14 cellular contexts compared by ENCODE assay signal in genomic region chrX:112731793-112732192, GRCh38. TPM values are rescaled to one million over a fixed set of nuclear protein-coding genes. Genes with fewer than 3 reads are reported as not detected.
DNase-seq lines count a peak whose midpoint lies in the region; ATAC-seq and TF ChIP-seq lines count a peak whose summit lies in the region.
"Had no signal": no experiment of that assay in that cellular context is flagged by ENCODE, and none has a peak within 500 bp of the region (broad histone marks: within the 10 kb centered on the region; RNA-seq: fewer than 3 reads in every experiment).

No MANE protein-coding gene starts in this region.

- no peak for ATAC-seq in HG03175 (IDR thresholded peaks at IDR 0.05; ENCODE audit: unreplicated experiment)
- ATAC-seq in HG03571 (IDR thresholded peaks at IDR 0.05; ENCODE audit: unreplicated experiment), result no peak

- no peaks in the 10 kb centered on the region for H4K20me1 ChIP-seq in Karpas-422 (ENCODE audit: insufficient read depth, low read depth, low read length)

- intact Hi-C loops in uterus (cut with DNase I; ENCODE audit: low total_unique reads), result no loop called here

- H3K36me3 ChIP-seq in Karpas-422 (ENCODE audit: insufficient read depth, low read length), result no peaks in the 10 kb centered on the region
- H3K36me3 ChIP-seq in uterus, result no peaks in the 10 kb centered on the region

- no peak overlapping the region for H3K27ac ChIP-seq in Karpas-422 (ENCODE audit: low read length)
- no peak overlapping the region for H3K27ac ChIP-seq in uterus

- peaks cover 3% of the 10 kb centered on the region for H3K4me1 Mint-ChIP-seq in neural crest cell

- no peak overlapping the region for H3K4me3 ChIP-seq in Karpas-422 (ENCODE audit: low read length)
- no peak overlapping the region for H3K4me3 ChIP-seq in astrocyte of the spinal cord (ENCODE audit: low read depth, low read length)
- no peak overlapping the region for H3K4me3 ChIP-seq in uterus

- in situ Hi-C loops in astrocyte of the spinal cord (cut with HindIII; ENCODE audit: low sequenced_read_pairs), result no loop called here

- H3K9ac ChIP-seq in Karpas-422 (ENCODE audit: low read length), result no peak overlapping the region

- no peaks in the 10 kb centered on the region for H3K9me3 ChIP-seq in Karpas-422 (ENCODE audit: low read length)
- H3K9me3 ChIP-seq in uterus, result no peaks in the 10 kb centered on the region

- H3K27ac Mint-ChIP-seq in neural crest cell (ENCODE audit: unreplicated experiment), result no peak overlapping the region
- H3K27ac Mint-ChIP-seq: T-helper 2 cell treated with Interferon-gamma antibody and Interleukin-4, amounts not matched to agents 5 μg/mL and 100 μg/mL, for 36 hours had no signal

- H3K4me1 ChIP-seq in Karpas-422 (ENCODE audit: low read length) (no peaks in the 10 kb centered on the region), uterus (no peaks in the 10 kb centered on the region)

- DNase-seq in NCI-H1417 (lab: John Stamatoyannopoulos, UW), result peak in 2 of 3 experiments; percentile 6 to 14
- DNase-seq in NCI-H1417 treated with DMSO at 0.1 percent for 48 hours (lab: John Stamatoyannopoulos, UW), result no peak
- peak; percentile 60 for DNase-seq in Karpas-422
- peak; percentile 5 for DNase-seq in astrocyte of the spinal cord (ENCODE audit: low read depth, low spot score)
- no peak for DNase-seq in neural crest cell (ENCODE audit: low read depth, low spot score)
- no peak for DNase-seq in uterus
- DNase-seq: ACHN; activated CD8-positive, alpha-beta memory T cell treated with anti-CD3 and anti-CD28 coated beads, Interleukin-2, amount 50 U/mL, for 4 hours; NCI-H524 treated with DMSO at 0.1 percent for 48 hours; stimulated activated CD4-positive, alpha-beta T cell treated with anti-CD3 and anti-CD28 coated beads, Interleukin-4, amount 100 ng/mL, for 4 hours had no signal

- H3K36me3 Mint-ChIP-seq in neural crest cell (ENCODE audit: low read depth), result no peaks in the 10 kb centered on the region

- H3K4me3 Mint-ChIP-seq in neural crest cell, result no peak overlapping the region
- H3K4me3 Mint-ChIP-seq: T-helper 2 cell treated with Interferon-gamma antibody and Interleukin-4, amounts not matched to agents 5 μg/mL and 100 μg/mL, for 36 hours had no signal

- peaks cover 3% of the 10 kb centered on the region for H3K9me3 Mint-ChIP-seq in neural crest cell
- H3K9me3 Mint-ChIP-seq: T-helper 2 cell treated with Interferon-gamma antibody and Interleukin-4, amounts not matched to agents 5 μg/mL and 100 μg/mL, for 36 hours had no signal

- peaks cover 3% of the 10 kb centered on the region for H3K27me3 Mint-ChIP-seq in neural crest cell (ENCODE audit: low read depth)

- no peak overlapping the region for H2AFZ ChIP-seq in Karpas-422 (ENCODE audit: low read length)

- H3K79me2 ChIP-seq in Karpas-422 (ENCODE audit: low read length), result no peaks in the 10 kb centered on the region

- TF ChIP-seq CTCF in astrocyte of the spinal cord (IDR thresholded peaks at IDR 0.05; ENCODE audit: low read depth, low read length) (peak; percentile 30), neural crest cell (conservative IDR thresholded peaks at IDR 0.05) (peak; percentile 62), uterus (IDR thresholded peaks at IDR 0.05) (no peak)

- no peak overlapping the region for H3K4me2 ChIP-seq in Karpas-422 (ENCODE audit: low read depth, low read length, poor library complexity, severe bottlenecking)

- H3K9me2 ChIP-seq in Karpas-422 (replicated peaks; ENCODE audit: insufficient read depth, low read length), result no peaks in the 10 kb centered on the region

- H3K27me3 ChIP-seq in Karpas-422 (ENCODE audit: low read length) (no peaks in the 10 kb centered on the region), uterus (no peaks in the 10 kb centered on the region)

- TF ChIP-seq POLR2A in uterus (IDR thresholded peaks at IDR 0.05), result no peak

RNA-seq across cellular contexts. Expression of gene LHFPL1, which starts 52.1 kb away (rescaled TPM):
- not detected in 2 replicates for total RNA-seq in Karpas-422 (2014; rRNA removed; shearing (Covaris generic); ENCODE audit: low replicate concordance)
- total RNA-seq in neural crest cell (1.1 and 1.6 TPM in 2 replicates), uterus (under 1 TPM in 1 of 4 donors, not detected in 3; 0.83 TPM)
- total RNA-seq: omental fat pad had no signal

Comparison
In these comparisons a context has a peak if more than half of its experiments do, and no peak if none do; other contexts are left out.
1. DNase-seq: peak in NCI-H1417 (2 of 3), Karpas-422 (single experiment) and astrocyte of the spinal cord (single experiment); none in NCI-H1417 treated with DMSO at 0.1 percent for 48 hours (single experiment), neural crest cell (single experiment) and uterus (0 of 2).
2. CTCF ChIP-seq: peak in astrocyte of the spinal cord (single experiment) and neural crest cell (single experiment); none in uterus (0 of 4).